Comparison of ENCODE assay signal across 8 cellular contexts in genomic region chr9:113274474-113275146, GRCh38. TPM values are rescaled to one million over a fixed set of nuclear protein-coding genes. Genes with fewer than 3 reads are reported as not detected.
DNase-seq lines count a peak whose midpoint lies in the region; ATAC-seq and TF ChIP-seq lines count a peak whose summit lies in the region.

No MANE protein-coding gene starts in this region.

- H3K9me3 Mint-ChIP-seq in activated B cell treated with CpG ODN at 0.5 μM for 24 hours: no peaks in the 10 kb centered on the region
- no peaks in the 10 kb centered on the region for H3K9me3 Mint-ChIP-seq in nephron progenitor cell

- peak; percentile 60 for TF ChIP-seq CTCF in AG09309 (IDR thresholded peaks at IDR 0.05; ENCODE audit: control insufficient read depth, insufficient read depth, low read depth, low read length, missing control alignments)
- TF ChIP-seq CTCF in activated B cell treated with CpG ODN at 0.5 μM for 24 hours (IDR thresholded peaks at IDR 0.05): peak; percentile 12
- TF ChIP-seq CTCF in foreskin keratinocyte (conservative IDR thresholded peaks at IDR 0.05): peak; percentile 82
- TF ChIP-seq CTCF in nephron progenitor cell (IDR thresholded peaks at IDR 0.05): peak; percentile 79

- peaks cover 8% of the 10 kb centered on the region for H3K4me1 ChIP-seq in foreskin keratinocyte

- H3K27ac ChIP-seq in foreskin keratinocyte: peak overlapping the region; percentile 99

- intact Hi-C loops in activated B cell treated with CpG ODN at 0.5 μM for 24 hours (cut with micrococcal nuclease): loop anchor here (1.0 to 5.0 kb wide), 11 partner anchors 53 to 1792 kb away; partner anchors contain the start of genes ALAD, C9orf43, ECPAS and FKBP15

- H3K27ac Mint-ChIP-seq in activated B cell treated with CpG ODN at 0.5 μM for 24 hours (no peak overlapping the region), nephron progenitor cell (no peak overlapping the region)

- ATAC-seq in HG02970 (IDR thresholded peaks at IDR 0.05; ENCODE audit: low FRiP score, unreplicated experiment): peak; percentile 5
- peak; percentile 25 for ATAC-seq in activated B cell treated with CpG ODN at 0.5 μM for 24 hours (ENCODE audit: low read depth)
- ATAC-seq in foreskin keratinocyte: peak; percentile 9

- H3K4me3 Mint-ChIP-seq in activated B cell treated with CpG ODN at 0.5 μM for 24 hours (no peak overlapping the region), nephron progenitor cell (no peak overlapping the region)

- CTCF ChIA-PET in activated B cell treated with CpG ODN at 0.5 μM for 24 hours (lab: Charles Lee): interaction anchor here (0.7 to 7.0 kb wide), 21 partner anchors 35 to 602 kb away, joined by 3 to 91 read pairs (median 4); partner anchors contain the start of genes ALAD, FKBP15, SLC31A1 and WDR31

- DNase-seq in AG09309 (ENCODE audit: low read depth) (peak; percentile 20), NCI-H2107 treated with DMSO at 0.1 percent for 48 hours (lab: John Stamatoyannopoulos, UW; ENCODE audit: unreplicated experiment) (peak; percentile 37), activated B cell treated with CpG ODN at 0.5 μM for 24 hours (no peak), foreskin keratinocyte (peak; percentile 16 to 43), nephron progenitor cell (peak; percentile 42), cortex of kidney (lab: John Stamatoyannopoulos, UW) (no peak)

- peak overlapping the region; percentile 100 for H3K4me3 ChIP-seq in AG09309 (ENCODE audit: control insufficient read depth, low read depth, low read length)
- H3K4me3 ChIP-seq in GM08714 (ENCODE audit: low read length): peak overlapping the region; percentile 97

- POLR2A ChIA-PET in activated B cell treated with CpG ODN at 0.5 μM for 24 hours (lab: Charles Lee): interaction anchor here (0.6 to 2.6 kb wide), 15 partner anchors 54 to 1643 kb away, joined by 3 to 41 read pairs (median 8); partner anchors contain the start of genes ALAD, C9orf43, DNAJC25 and FKBP15

- H3K27me3 Mint-ChIP-seq in activated B cell treated with CpG ODN at 0.5 μM for 24 hours (no peaks in the 10 kb centered on the region), nephron progenitor cell (ENCODE audit: low read depth, poor library complexity) (no peaks in the 10 kb centered on the region)

- H3K4me1 Mint-ChIP-seq in activated B cell treated with CpG ODN at 0.5 μM for 24 hours (peaks cover 9% of the 10 kb centered on the region), nephron progenitor cell (peaks cover 12% of the 10 kb centered on the region)

- H3K36me3 Mint-ChIP-seq in activated B cell treated with CpG ODN at 0.5 μM for 24 hours (ENCODE audit: low read depth) (peaks cover 52% of the 10 kb centered on the region), nephron progenitor cell (ENCODE audit: low read depth) (peaks cover 40% of the 10 kb centered on the region)

- no peaks in the 10 kb centered on the region for H3K27me3 ChIP-seq in foreskin keratinocyte

RNA-seq across cellular contexts. Expression of gene CDC26, which starts 0.8 kb away (rescaled TPM):
- total RNA-seq in activated B cell treated with CpG ODN at 0.5 μM for 24 hours: 30.4 and 31.7 TPM in 2 replicates
- total RNA-seq in foreskin keratinocyte: 40.8 and 49.8 TPM in 2 replicates
- polyA plus RNA-seq in foreskin keratinocyte: 65.5 and 78.3 TPM in 2 replicates

RNA-seq across cellular contexts. Expression of gene PRPF4, which starts 0.8 kb away (rescaled TPM):
- 32.8 and 36.7 TPM in 2 replicates for total RNA-seq in activated B cell treated with CpG ODN at 0.5 μM for 24 hours
- 41.0 and 48.1 TPM in 2 replicates for total RNA-seq in foreskin keratinocyte
- 19.7 and 24.3 TPM in 2 replicates for polyA plus RNA-seq in foreskin keratinocyte

RNA-seq across cellular contexts. Expression of gene RNF183, which starts 28.6 kb away (rescaled TPM):
- total RNA-seq in activated B cell treated with CpG ODN at 0.5 μM for 24 hours (not detected in 2 replicates), foreskin keratinocyte (not detected in 2 replicates)
- polyA plus RNA-seq in foreskin keratinocyte: not detected in 2 replicates

RNA-seq across cellular contexts. Expression of gene SLC31A1, which starts 53.3 kb away (rescaled TPM):
- 5.7 and 7.3 TPM in 2 replicates for total RNA-seq in activated B cell treated with CpG ODN at 0.5 μM for 24 hours
- 23.0 and 24.6 TPM in 2 replicates for total RNA-seq in foreskin keratinocyte
- polyA plus RNA-seq in foreskin keratinocyte: 10.7 and 11.3 TPM in 2 replicates

RNA-seq across cellular contexts. Expression of gene FKBP15, which starts 53.5 kb away (rescaled TPM):
- total RNA-seq in activated B cell treated with CpG ODN at 0.5 μM for 24 hours (48.3 and 49.1 TPM in 2 replicates), foreskin keratinocyte (21.9 and 23.6 TPM in 2 replicates)
- polyA plus RNA-seq in foreskin keratinocyte: 11.2 and 11.8 TPM in 2 replicates

Comparison
In these comparisons a context has a peak if more than half of its experiments do, and no peak if none do; other contexts are left out.
1. DNase-seq: peak in AG09309 (single experiment), NCI-H2107 treated with DMSO at 0.1 percent for 48 hours (single experiment), foreskin keratinocyte (2 of 2) and nephron progenitor cell (single experiment); none in activated B cell treated with CpG ODN at 0.5 μM for 24 hours (single experiment) and cortex of kidney (single experiment).
2. CTCF ChIP-seq: peak in every context shown above with its lines; median percentile 82 in foreskin keratinocyte; 79 in nephron progenitor cell; 60 in AG09309; 12 in activated B cell treated with CpG ODN at 0.5 μM for 24 hours.
3. Peak in every context shown above with its lines, with median percentiles within 50 percentile points of each other: ATAC-seq.